Comparison of ENCODE assay signal across 1 cellular context in genomic region chr2:100978582-100979051, GRCh38.
A peak's percentile ranks its signal among the peaks of the same experiment; 100 is the strongest.
TF ChIP-seq lines count a peak whose summit lies in the region.

No MANE protein-coding gene starts in this region.

TF ChIP-seq in IMR-90, 13 proteins besides CTCF, POLR2A, EP300 and RAD21 (continued from another document):
- TF ChIP-seq FOS (IDR thresholded peaks at IDR 0.05; ENCODE audit: low read depth, low read length) = peak; percentile 54; the same call in 1 of the 2 replicates
- TF ChIP-seq SMC3 (IDR thresholded peaks at IDR 0.05; ENCODE audit: low read depth, low read length) = no peak; the same call in 1 of the 2 replicates
- no peak for TF ChIP-seq RFX5 (IDR thresholded peaks at IDR 0.05; ENCODE audit: low read depth, low read length)
- no peak for TF ChIP-seq CHD1 (IDR thresholded peaks at IDR 0.05; ENCODE audit: low read depth, low read length)
- no peak for TF ChIP-seq MAFK (IDR thresholded peaks at IDR 0.05; ENCODE audit: low read depth, low read length)
- TF ChIP-seq MXI1 (IDR thresholded peaks at IDR 0.05; ENCODE audit: borderline replicate concordance, low read depth, low read length) = peak; percentile 54; the same call in 1 of the 2 replicates
- peak; percentile 49; the same call in 1 of the 2 replicates for TF ChIP-seq BHLHE40 (IDR thresholded peaks at IDR 0.05; ENCODE audit: low read depth, low read length)
- peak; percentile 31; the same call in 1 of the 2 replicates for TF ChIP-seq NFE2L2 (IDR thresholded peaks at IDR 0.05; ENCODE audit: low read depth, low read length)
- TF ChIP-seq ELK1 (IDR thresholded peaks at IDR 0.05; ENCODE audit: borderline replicate concordance, low read depth, low read length) = no peak
- peak; percentile 49 for TF ChIP-seq RCOR1 (IDR thresholded peaks at IDR 0.05; ENCODE audit: insufficient replicate concordance, low read length)
- no peak for TF ChIP-seq CEBPB (IDR thresholded peaks at IDR 0.05; ENCODE audit: low read depth, low read length)
- TF ChIP-seq MAZ (IDR thresholded peaks at IDR 0.05; ENCODE audit: borderline replicate concordance, low read depth, low read length) = no peak
